1 cellular context compared by ENCODE assay signal in the genomic region with DNA sequence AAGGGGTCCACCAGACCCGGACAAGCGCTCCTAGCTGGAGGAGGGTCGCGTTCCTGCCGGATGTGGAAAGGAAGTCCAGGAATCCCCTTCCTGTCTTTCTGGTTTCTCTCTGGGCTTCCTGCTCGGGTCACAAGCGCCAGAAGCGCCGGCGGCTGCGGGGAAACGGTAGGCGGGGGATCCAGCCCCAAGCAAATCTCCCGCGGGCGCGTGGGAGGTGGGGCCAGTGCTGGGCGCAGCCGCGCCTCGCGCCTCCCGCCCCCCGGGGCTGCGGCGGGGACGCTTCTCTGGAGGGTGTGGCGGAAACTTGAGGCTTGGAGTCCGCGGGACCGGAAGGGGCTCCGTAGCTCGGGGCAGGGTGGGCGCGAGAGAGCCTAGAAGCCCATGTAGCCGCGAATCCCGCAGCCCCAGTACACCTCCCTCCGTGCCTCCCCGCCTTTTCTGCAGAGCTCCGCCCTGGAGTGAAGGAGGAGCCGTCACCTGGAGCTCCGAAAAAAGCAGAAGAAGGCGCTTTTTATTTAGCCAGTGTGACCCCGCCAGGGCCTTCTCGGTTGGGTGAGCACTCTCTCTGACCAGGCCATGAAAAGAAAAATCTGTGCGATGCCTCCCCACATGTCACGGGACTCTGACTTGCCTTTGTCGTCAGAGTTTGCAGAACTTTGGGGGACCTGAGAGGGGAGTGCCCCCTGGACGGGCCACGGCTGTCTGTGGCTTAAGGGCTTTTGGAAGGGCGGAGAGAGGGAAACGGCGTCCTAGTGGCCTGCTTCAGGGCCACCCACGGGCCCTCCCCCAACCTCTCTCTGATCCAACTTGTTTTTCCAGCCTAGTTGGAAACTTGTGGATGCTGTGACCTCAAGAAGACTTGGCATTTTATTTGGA.
TF ChIP-seq lines count a peak whose summit lies in the region.

No MANE protein-coding gene starts in this region.

TF ChIP-seq in K562, 482 proteins besides CTCF, POLR2A, EP300 and RAD21 (continued from another document and continues in another):
- TF ChIP-seq CTBP1 (IDR thresholded peaks at IDR 0.05; ENCODE audit: borderline replicate concordance) (0 out of 2 replicates have a peak, but pooled peaks have one; percentile 11), GATAD2B (IDR thresholded peaks at IDR 0.05; ENCODE audit: borderline replicate concordance) (peak; percentile 37; the same call in 1 of the 2 replicates), KLF16 (IDR thresholded peaks at IDR 0.05) (no peak), JUNB (CRISPR knock-in tag; conservative IDR thresholded peaks at IDR 0.05) (no peak), MBD1 (CRISPR knock-in tag; IDR thresholded peaks at IDR 0.05) (no peak), SMAD2 (IDR thresholded peaks at IDR 0.05; ENCODE audit: low read depth, low read length) (no peak), HDAC2 (IDR thresholded peaks at IDR 0.05) (peak; percentile 59; the same call in 1 of the 2 replicates), ZBTB7A (IDR thresholded peaks at IDR 0.05; ENCODE audit: borderline replicate concordance, control insufficient read depth, low read depth, low read length) (peak; percentile 79; the same call in 1 of the 2 replicates), ILF3 (IDR thresholded peaks at IDR 0.05; ENCODE audit: borderline replicate concordance) (no peak), CXXC5 (CRISPR knock-in tag; IDR thresholded peaks at IDR 0.05) (peak; percentile 91), CBX2 (IDR thresholded peaks at IDR 0.05; ENCODE audit: insufficient read depth, low read length, poor library complexity, severe bottlenecking) (no peak), ZMIZ1 (IDR thresholded peaks at IDR 0.05; ENCODE audit: low read depth in 2 of 2, low read length in 2 of 2) (no peak), ZNF280A (IDR thresholded peaks at IDR 0.05; ENCODE audit: low read depth, partially characterized antibody) (no peak), ATF7 (IDR thresholded peaks at IDR 0.05) (0 out of 2 replicates have a peak, but pooled peaks have one; percentile 34), TBL1XR1 (IDR thresholded peaks at IDR 0.05; ENCODE audit: low read length in 2 of 2) (no peak), ZNF785 (CRISPR knock-in tag; IDR thresholded peaks at IDR 0.05) (no peak), ELF4 (CRISPR knock-in tag; IDR thresholded peaks at IDR 0.05) (no peak), ARNT (IDR thresholded peaks at IDR 0.05) (0 out of 4 replicates have a peak, but pooled peaks of 1 of the 2 experiments have one; percentile 24), ZNF184 (CRISPR knock-in tag; IDR thresholded peaks at IDR 0.05) (no peak), BCL6 (CRISPR knock-in tag; IDR thresholded peaks at IDR 0.05) (no peak), KDM1A (IDR thresholded peaks at IDR 0.05) (peak; percentile 61 to 68; a peak in 3 of 4 replicates), PHF20 (IDR thresholded peaks at IDR 0.05; ENCODE audit: partially characterized antibody) (no peak), SPI1 (IDR thresholded peaks at IDR 0.05; ENCODE audit: borderline replicate concordance, low read depth, low read length) (peak; percentile 21; the same call in 1 of the 2 replicates), NFE2L1 (tag; IDR thresholded peaks at IDR 0.05; ENCODE audit: borderline replicate concordance, low read depth) (no peak), MAFG (tag; conservative IDR thresholded peaks at IDR 0.05) (no peak), BHLHE40 (IDR thresholded peaks at IDR 0.05; ENCODE audit: low read length) (peak; percentile 50; the same call in 1 of the 2 replicates), PHF8 (IDR thresholded peaks at IDR 0.05; ENCODE audit: borderline replicate concordance, low read length) (peak; percentile 71; the same call in 1 of the 2 replicates), NCOR1 (IDR thresholded peaks at IDR 0.05) (peak; percentile 16; the same call in 1 of the 2 replicates), RERE (CRISPR knock-in tag; IDR thresholded peaks at IDR 0.05; ENCODE audit: borderline replicate concordance) (no peak), ZNF717 (CRISPR knock-in tag; IDR thresholded peaks at IDR 0.05) (no peak), ETV6 (IDR thresholded peaks at IDR 0.05; ENCODE audit: borderline replicate concordance in 1 of 2, low read depth in 2 of 2, low read length in 1 of 2) (no peak), ETV6 (CRISPR knock-in tag; IDR thresholded peaks at IDR 0.05; ENCODE audit: borderline replicate concordance) (no peak), RNF2 (IDR thresholded peaks at IDR 0.05) (peak; percentile 44; the same call in 1 of the 2 replicates), CBX3 (IDR thresholded peaks at IDR 0.05; ENCODE audit: borderline replicate concordance in 1 of 2, low read length in 2 of 2) (peak in 1 of 2 experiments; percentile 41; a peak in 1 of 3 replicates), GTF2A2 (tag; IDR thresholded peaks at IDR 0.05) (no peak), TAF7 (tag; IDR thresholded peaks at IDR 0.05) (peak; percentile 59), ZNF197 (CRISPR knock-in tag; IDR thresholded peaks at IDR 0.05; ENCODE audit: low read depth) (no peak), SMARCA4 (IDR thresholded peaks at IDR 0.05) (0 out of 2 replicates have a peak, but pooled peaks have one; percentile 11), SUPT5H (IDR thresholded peaks at IDR 0.05) (0 out of 2 replicates have a peak, but pooled peaks have one; percentile 11), ZBTB1 (CRISPR knock-in tag; IDR thresholded peaks at IDR 0.05; ENCODE audit: borderline replicate concordance, low read depth) (no peak)
- TF ChIP-seq, protein P1, sequence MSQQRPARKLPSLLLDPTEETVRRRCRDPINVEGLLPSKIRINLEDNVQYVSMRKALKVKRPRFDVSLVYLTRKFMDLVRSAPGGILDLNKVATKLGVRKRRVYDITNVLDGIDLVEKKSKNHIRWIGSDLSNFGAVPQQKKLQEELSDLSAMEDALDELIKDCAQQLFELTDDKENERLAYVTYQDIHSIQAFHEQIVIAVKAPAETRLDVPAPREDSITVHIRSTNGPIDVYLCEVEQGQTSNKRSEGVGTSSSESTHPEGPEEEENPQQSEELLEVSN (IDR thresholded peaks at IDR 0.05; ENCODE audit: borderline replicate concordance in 1 of 2, extremely low read depth in 1 of 2, insufficient read depth in 1 of 2, insufficient read length in 1 of 2, low read depth in 1 of 2, low read length in 1 of 2, poor library complexity in 1 of 2, severe bottlenecking in 1 of 2), result peak; percentile 85 to 93
- TF ChIP-seq, protein P2, sequence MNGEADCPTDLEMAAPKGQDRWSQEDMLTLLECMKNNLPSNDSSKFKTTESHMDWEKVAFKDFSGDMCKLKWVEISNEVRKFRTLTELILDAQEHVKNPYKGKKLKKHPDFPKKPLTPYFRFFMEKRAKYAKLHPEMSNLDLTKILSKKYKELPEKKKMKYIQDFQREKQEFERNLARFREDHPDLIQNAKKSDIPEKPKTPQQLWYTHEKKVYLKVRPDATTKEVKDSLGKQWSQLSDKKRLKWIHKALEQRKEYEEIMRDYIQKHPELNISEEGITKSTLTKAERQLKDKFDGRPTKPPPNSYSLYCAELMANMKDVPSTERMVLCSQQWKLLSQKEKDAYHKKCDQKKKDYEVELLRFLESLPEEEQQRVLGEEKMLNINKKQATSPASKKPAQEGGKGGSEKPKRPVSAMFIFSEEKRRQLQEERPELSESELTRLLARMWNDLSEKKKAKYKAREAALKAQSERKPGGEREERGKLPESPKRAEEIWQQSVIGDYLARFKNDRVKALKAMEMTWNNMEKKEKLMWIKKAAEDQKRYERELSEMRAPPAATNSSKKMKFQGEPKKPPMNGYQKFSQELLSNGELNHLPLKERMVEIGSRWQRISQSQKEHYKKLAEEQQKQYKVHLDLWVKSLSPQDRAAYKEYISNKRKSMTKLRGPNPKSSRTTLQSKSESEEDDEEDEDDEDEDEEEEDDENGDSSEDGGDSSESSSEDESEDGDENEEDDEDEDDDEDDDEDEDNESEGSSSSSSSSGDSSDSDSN (IDR thresholded peaks at IDR 0.05; ENCODE audit: borderline replicate concordance in 1 of 2, low read depth in 2 of 2, low read length in 2 of 2), result 0 out of 4 replicates have a peak, but pooled peaks of 1 of the 2 experiments have one; percentile 9
- TF ChIP-seq, protein P3, sequence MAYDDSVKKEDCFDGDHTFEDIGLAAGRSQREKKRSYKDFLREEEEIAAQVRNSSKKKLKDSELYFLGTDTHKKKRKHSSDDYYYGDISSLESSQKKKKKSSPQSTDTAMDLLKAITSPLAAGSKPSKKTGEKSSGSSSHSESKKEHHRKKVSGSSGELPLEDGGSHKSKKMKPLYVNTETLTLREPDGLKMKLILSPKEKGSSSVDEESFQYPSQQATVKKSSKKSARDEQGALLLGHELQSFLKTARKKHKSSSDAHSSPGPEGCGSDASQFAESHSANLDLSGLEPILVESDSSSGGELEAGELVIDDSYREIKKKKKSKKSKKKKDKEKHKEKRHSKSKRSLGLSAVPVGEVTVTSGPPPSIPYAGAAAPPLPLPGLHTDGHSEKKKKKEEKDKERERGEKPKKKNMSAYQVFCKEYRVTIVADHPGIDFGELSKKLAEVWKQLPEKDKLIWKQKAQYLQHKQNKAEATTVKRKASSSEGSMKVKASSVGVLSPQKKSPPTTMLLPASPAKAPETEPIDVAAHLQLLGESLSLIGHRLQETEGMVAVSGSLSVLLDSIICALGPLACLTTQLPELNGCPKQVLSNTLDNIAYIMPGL (CRISPR knock-in tag; IDR thresholded peaks at IDR 0.05), result no peak
